ENCODE assay signal across 10 cellular contexts in genomic region chr1:223827193-223827663, GRCh38. TPM values are rescaled to one million over a fixed set of nuclear protein-coding genes. Genes with fewer than 3 reads are reported as not detected.
DNase-seq lines count a peak whose midpoint lies in the region; ATAC-seq, FAIRE-seq and TF ChIP-seq lines count a peak whose summit lies in the region.
"Had no signal": no experiment of that assay in that cellular context is flagged by ENCODE, and none has a peak within 500 bp of the region (broad histone marks: within the 10 kb centered on the region; RNA-seq: fewer than 3 reads in every experiment).

No MANE protein-coding gene starts in this region.

- POLR2A ChIA-PET in K562 (lab: Yijun Ruan, JAX) = interaction anchor here (0.6 to 2.4 kb wide), 5 partner anchors 9 to 13 kb away, joined by 3 to 9 read pairs (median 5); no protein-coding TSS in a partner anchor
- POLR2A ChIA-PET in naive thymus-derived CD4-positive, alpha-beta T cell (lab: Charles Lee) = interaction anchor here (4.5 kb wide), 1 partner anchor 18 kb away, joined by 24 read pairs; the partner anchor contains the start of gene TP53BP2

- peaks cover 97% of the 10 kb centered on the region for H3K79me2 ChIP-seq in K562 (ENCODE audit: control insufficient read depth, insufficient read depth, low read length)

- peaks cover 6 to 30% of the 10 kb centered on the region in 2 experiments; a peak in 3 of 5 replicates for H3K4me1 ChIP-seq in K562 (replicated peaks in 1 of 2; ENCODE audit: control insufficient read depth in 2 of 2, insufficient read depth in 2 of 2, low read length in 2 of 2)
- peaks cover 13 to 25% of the 10 kb centered on the region in 2 donors for H3K4me1 ChIP-seq in naive thymus-derived CD4-positive, alpha-beta T cell (ENCODE audit: control insufficient read depth in 2 of 2, insufficient read depth in 2 of 2, low read length in 2 of 2)

- H2AFZ ChIP-seq in K562 (ENCODE audit: low read depth, low read length) = 0 out of 2 replicates have a peak overlapping the region, but pooled peaks have one; percentile 0

- H3K4me2 ChIP-seq in K562 (ENCODE audit: insufficient read depth, low read length) = peak overlapping the region; percentile 2; the same call in 1 of the 2 replicates

- peaks cover 17% of the 10 kb centered on the region; the same call in 2 of the 3 replicates for H3K36me3 ChIP-seq in K562 (ENCODE audit: control insufficient read depth, insufficient read depth, low read length)
- H3K36me3 ChIP-seq in naive thymus-derived CD4-positive, alpha-beta T cell (ENCODE audit: control insufficient read depth in 2 of 3, insufficient read depth in 3 of 3, low read length in 3 of 3) = no peaks in the 10 kb centered on the region

- in situ Hi-C loops in K562 (cut with MboI) = no loop called here

- BruUV-seq in K562 (replicated peaks; lab: Mats Ljungman, UMichigan) = no TSS peak

- no peaks in the 10 kb centered on the region for H3K9me1 ChIP-seq in K562 (ENCODE audit: control insufficient read depth, insufficient read depth, low read length)

- H3K27me3 Mint-ChIP-seq in naive thymus-derived CD4-positive, alpha-beta T cell = no peaks in the 10 kb centered on the region

- H3K9me3 ChIP-seq in K562 (replicated peaks; ENCODE audit: control insufficient read depth, insufficient read depth, low read depth, low read length) = no peaks in the 10 kb centered on the region
- no peaks in the 10 kb centered on the region for H3K9me3 ChIP-seq in naive thymus-derived CD4-positive, alpha-beta T cell (ENCODE audit: control insufficient read depth in 2 of 3, low read length in 3 of 3)

- 0 out of 2 replicates have a peak, but pooled peaks cover 10% of the 10 kb centered on the region for H4K20me1 ChIP-seq in K562 (replicated peaks; ENCODE audit: control insufficient read depth, insufficient read depth, low read length)

- intact Hi-C loops in K562 (cut with micrococcal nuclease) = no loop called here
- intact Hi-C loops in naive thymus-derived CD4-positive, alpha-beta T cell (cut with micrococcal nuclease) = no loop called here

- peak; percentile 52 for DNase-seq in ELR (ENCODE audit: low read depth)
- peak; percentile 38 for DNase-seq in M059J (ENCODE audit: low read depth)
- DNase-seq in K562 (ENCODE audit: extremely low read depth in 1 of 4, low spot score in 3 of 4) = peak in 2 of 4 experiments; percentile 67 to 75
- no peak for DNase-seq in naive thymus-derived CD4-positive, alpha-beta T cell
- no peak for DNase-seq in activated CD8-positive, alpha-beta memory T cell treated with anti-CD3 and anti-CD28 coated beads for 24 hours
- no peak for DNase-seq in activated effector memory CD4-positive, alpha-beta T cell treated with Interleukin-2 at 50 U/mL for 16 hours
- no peak for DNase-seq in mucosa of gallbladder (ENCODE audit: low spot score)
- DNase-seq: NCI-H1417 treated with DMSO at 0.1 percent for 48 hours, T-helper 9 cell had no signal

- peaks cover 0 to 11% (median 6%) of the 10 kb centered on the region in 5 donors for H3K36me3 Mint-ChIP-seq in naive thymus-derived CD4-positive, alpha-beta T cell

- FAIRE-seq in K562 (lab: Jason Lieb, UNC) = peak; percentile 79

- H3K4me3 Mint-ChIP-seq in naive thymus-derived CD4-positive, alpha-beta T cell = peak overlapping the region in 4 of 10 donors; percentile 9 to 57 (median 31)

- no peaks in the 10 kb centered on the region for H3K27me3 ChIP-seq in K562 (ENCODE audit: control insufficient read depth in 2 of 2, insufficient read depth in 2 of 2, low read length in 2 of 2)
- no peaks in the 10 kb centered on the region for H3K27me3 ChIP-seq in naive thymus-derived CD4-positive, alpha-beta T cell (ENCODE audit: control insufficient read depth in 2 of 2, insufficient read depth in 2 of 2, low read length in 2 of 2)

- H3K9ac ChIP-seq in K562 (ENCODE audit: insufficient read depth in 1 of 2, low read depth in 2 of 2, low read length in 2 of 2) = peak overlapping the region; percentile 0 to 50; a peak in 2 of 4 replicates

- WGBS in K562 (ENCODE audit: insufficient coverage, low coverage, missing lambda C conversion rate) = 11% methylated on average over 3 of the region's 3 CpGs

- H3K27ac Mint-ChIP-seq in naive thymus-derived CD4-positive, alpha-beta T cell = peak overlapping the region in 4 of 9 donors; percentile 7 to 67 (median 36)

- peaks cover 36 to 75% (median 63%) of the 10 kb centered on the region in 7 donors for H3K4me1 Mint-ChIP-seq in naive thymus-derived CD4-positive, alpha-beta T cell

- CTCF ChIA-PET in K562 (lab: Yijun Ruan, JAX; ENCODE audit: low intra/inter-chr PET ratio) = no interaction called here
- CTCF ChIA-PET in naive thymus-derived CD4-positive, alpha-beta T cell (lab: Charles Lee) = no interaction called here

- TF ChIP-seq POLR2A in K562 (conservative IDR thresholded peaks at IDR 0.05) = no peak

- no peak for TF ChIP-seq RAD21 in K562 (CRISPR knock-in tag; conservative IDR thresholded peaks at IDR 0.05 in 1 of 2, IDR thresholded peaks at IDR 0.05 in 1 of 2)

- no peak for TF ChIP-seq EP300 in K562 (IDR thresholded peaks at IDR 0.05; ENCODE audit: low read length)

- peak; percentile 84 for ATAC-seq in K562
- ATAC-seq in naive thymus-derived CD4-positive, alpha-beta T cell = peak; percentile 39
- ATAC-seq in GM19324 (IDR thresholded peaks at IDR 0.05; ENCODE audit: low FRiP score, unreplicated experiment) = no peak

- H3K27ac ChIP-seq in K562 (ENCODE audit: extremely low read depth, low read depth, low read length) = peak overlapping the region; percentile 9; the same call in 2 of the 3 replicates
- H3K27ac ChIP-seq in naive thymus-derived CD4-positive, alpha-beta T cell (ENCODE audit: low read depth, low read length) = no peak overlapping the region

- TF ChIP-seq CTCF in K562 (IDR thresholded peaks at IDR 0.05 in 2 of 3, conservative IDR thresholded peaks at IDR 0.05 in 1 of 3; ENCODE audit: insufficient read depth in 2 of 3, low read depth in 1 of 3, low read length in 3 of 3) = no peak

- no peaks in the 10 kb centered on the region for H3K9me3 Mint-ChIP-seq in naive thymus-derived CD4-positive, alpha-beta T cell

- H3K4me3 ChIP-seq in K562 = no peak overlapping the region
- H3K4me3 ChIP-seq in naive thymus-derived CD4-positive, alpha-beta T cell (ENCODE audit: low read length) = no peak overlapping the region

TF ChIP-seq in K562, 482 proteins besides CTCF, POLR2A, EP300 and RAD21 (continues in another document):
- 0 out of 2 replicates have a peak, but pooled peaks have one; percentile 27 for TF ChIP-seq ZEB2 (IDR thresholded peaks at IDR 0.05)
- peak; percentile 80; the same call in 1 of the 2 replicates for TF ChIP-seq CTBP1 (IDR thresholded peaks at IDR 0.05; ENCODE audit: borderline replicate concordance)
- TF ChIP-seq YBX1 (IDR thresholded peaks at IDR 0.05) = no peak
- TF ChIP-seq NELFE (IDR thresholded peaks at IDR 0.05; ENCODE audit: insufficient read depth, insufficient read length) = no peak
- TF ChIP-seq CXXC5 (CRISPR knock-in tag; IDR thresholded peaks at IDR 0.05) = peak; percentile 33; the same call in 1 of the 2 replicates
- TF ChIP-seq NFRKB (IDR thresholded peaks at IDR 0.05; ENCODE audit: low read depth) = 0 out of 2 replicates have a peak, but pooled peaks have one; percentile 59
- TF ChIP-seq ATF3 (IDR thresholded peaks at IDR 0.05) = peak; percentile 42; the same call in 1 of the 2 replicates
- no peak for TF ChIP-seq ATF3 (CRISPR knock-in tag; conservative IDR thresholded peaks at IDR 0.05)
- peak; percentile 65; the same call in 1 of the 2 replicates for TF ChIP-seq ZNF12 (CRISPR knock-in tag; IDR thresholded peaks at IDR 0.05)
- peak; percentile 78 for TF ChIP-seq JUND (IDR thresholded peaks at IDR 0.05; ENCODE audit: borderline replicate concordance, low read depth, low read length)
- TF ChIP-seq JUND (tag; IDR thresholded peaks at IDR 0.05; ENCODE audit: borderline replicate concordance, low read depth, low read length) = peak; percentile 66; the same call in 2 of the 3 replicates
- no peak for TF ChIP-seq OTX1 (CRISPR knock-in tag; IDR thresholded peaks at IDR 0.05)

RNA-seq across cellular contexts. Expression of gene TP53BP2, which starts 18.5 kb away (rescaled TPM):
- 40.6 and 73.3 TPM in 2 replicates for total RNA-seq in M059J (2014; rRNA removed; shearing (Covaris generic))
- 148 and 229 TPM in 2 replicates for total RNA-seq in K562 (2011; cell fraction: chromatin; rRNA removed; ENCODE audit: low replicate concordance)
- 41.5 and 70.5 TPM in 2 replicates for total RNA-seq in K562 (2011; cell fraction: nucleolus; rRNA removed)
- total RNA-seq in K562 (2011; cell fraction: nucleoplasm; rRNA removed) = 85.0 and 85.5 TPM in 2 replicates
- total RNA-seq in K562 (2014; rRNA removed) (40.1 and 43.1 TPM in 2 replicates), K562 (2014; rRNA removed; fragmentation: Illumina TruSeq; extraction: Trizol) (50.4 and 50.6 TPM in 2 replicates), K562 (2015; rRNA removed; fragmentation: Illumina TruSeq; extraction: Trizol) (51.9 and 55.1 TPM in 2 replicates), K562 (2021) (54.3 and 69.6 TPM in 2 replicates), mucosa of gallbladder (48.7 TPM)
- polyA plus RNA-seq in K562 (2011; rRNA removed) (30.0 and 37.5 TPM in 2 replicates), K562 (2014; fragmentation: Illumina TruSeq; extraction: Trizol) (47.5 and 55.6 TPM in 2 replicates), K562 (2014; fragmentation: Nextera tagmentation; extraction: Ambion mirVana) (10 to 100 TPM; 17.0 to 20.7 TPM), K562 (2014; rRNA removed) (39.2 and 39.6 TPM in 2 replicates)
- 18.2 and 23.5 TPM in 2 replicates for polyA plus RNA-seq in K562 (2011; cell fraction: cytosol; rRNA removed)
- 34.9 and 41.6 TPM in 2 replicates for polyA plus RNA-seq in K562 (2011; cell fraction: nucleus; rRNA removed)
- 23.5 and 27.0 TPM in 2 replicates for polyA plus RNA-seq in K562 (2012)
- 125 and 160 TPM in 2 replicates for polyA minus RNA-seq in K562 (2011; rRNA and poly(A)+ RNA removed)
- polyA minus RNA-seq in K562 (2011; cell fraction: cytosol; rRNA and poly(A)+ RNA removed) = 26.9 and 28.9 TPM in 2 replicates
- polyA minus RNA-seq in K562 (2011; cell fraction: nucleus; rRNA and poly(A)+ RNA removed) = 56.0 and 75.9 TPM in 2 replicates
- 100 to 1,000 TPM in 1 of 5 experiments, 10 to 100 TPM in 4; 30.3 to 120 (median 45.4) TPM for total RNA-seq in naive thymus-derived CD4-positive, alpha-beta T cell
- 10 to 100 TPM in 1 of 2 donors, 1 to 10 TPM in 1; 8.4 to 20.5 TPM for polyA plus RNA-seq in naive thymus-derived CD4-positive, alpha-beta T cell

Comparison
In these comparisons a context has a peak if more than half of its experiments do, and no peak if none do; other contexts are left out.
1. DNase-seq: peak in ELR (single experiment) and M059J (single experiment); none in naive thymus-derived CD4-positive, alpha-beta T cell (0 of 9), activated CD8-positive, alpha-beta memory T cell treated with anti-CD3 and anti-CD28 coated beads for 24 hours (single experiment), activated effector memory CD4-positive, alpha-beta T cell treated with Interleukin-2 at 50 U/mL for 16 hours (single experiment) and mucosa of gallbladder (single experiment).